24 cellular contexts compared by ENCODE assay signal in the genomic region with DNA sequence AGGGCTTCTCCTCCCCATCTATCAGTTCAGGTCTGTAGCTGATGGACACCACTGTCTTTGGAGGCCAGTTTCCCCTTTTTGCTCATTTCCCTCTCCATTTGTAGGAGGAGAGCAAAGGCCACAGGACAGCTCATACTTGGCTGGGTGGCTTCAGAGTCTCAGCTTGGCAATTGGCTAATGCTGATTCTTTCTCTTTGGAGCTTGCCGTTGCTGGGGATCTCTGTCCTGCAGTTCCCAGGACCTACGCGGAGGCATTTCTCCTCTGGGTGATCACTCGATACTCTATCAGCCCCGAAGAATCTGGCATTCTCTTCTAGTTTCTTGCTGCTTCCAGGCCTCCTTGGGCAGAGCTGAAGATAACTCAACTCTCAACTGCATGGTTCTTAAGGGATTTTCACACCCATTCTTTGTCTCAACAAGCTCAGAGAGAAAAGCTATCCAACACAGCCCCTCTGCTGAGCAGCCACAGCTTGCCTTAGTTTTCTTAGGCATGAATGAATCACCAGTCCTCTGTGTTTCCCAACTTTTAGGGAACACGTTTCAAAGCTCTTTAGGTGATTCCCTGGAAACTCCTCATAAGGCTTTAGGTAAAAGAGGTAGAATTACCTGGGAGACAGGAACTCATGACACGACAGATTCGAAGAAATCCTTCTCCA. TPM values are rescaled to one million over a fixed set of nuclear protein-coding genes. Genes with fewer than 3 reads are reported as not detected.
DNase-seq lines count a peak whose midpoint lies in the region; ATAC-seq, FAIRE-seq and TF ChIP-seq lines count a peak whose summit lies in the region.
"Had no signal": no experiment of that assay in that cellular context is flagged by ENCODE, and none has a peak within 500 bp of the region (broad histone marks: within the 10 kb centered on the region; RNA-seq: fewer than 3 reads in every experiment).

No MANE protein-coding gene starts in this region.

- H2AFZ ChIP-seq in keratinocyte (ENCODE audit: control insufficient read depth, low read length): peak overlapping the region; percentile 48

- H3K27me3 ChIP-seq in keratinocyte (ENCODE audit: control insufficient read depth, extremely low read depth, insufficient read depth, low read length) (no peaks in the 10 kb centered on the region), sigmoid colon (no peaks in the 10 kb centered on the region)
- H3K27me3 ChIP-seq in CD8-positive, alpha-beta memory T cell (ENCODE audit: insufficient read depth, low read length, poor library complexity, severe bottlenecking): no peaks in the 10 kb centered on the region
- H3K27me3 ChIP-seq: colonic mucosa, thyroid gland had no signal

- peak overlapping the region; percentile 74 for H3K27ac ChIP-seq in keratinocyte (ENCODE audit: control insufficient read depth, insufficient read depth, low read length)
- no peak overlapping the region for H3K27ac ChIP-seq in sigmoid colon
- H3K27ac ChIP-seq in CD8-positive, alpha-beta memory T cell (ENCODE audit: low read depth, low read length): no peak overlapping the region
- H3K27ac ChIP-seq: colonic mucosa, thyroid gland had no signal

- no peaks in the 10 kb centered on the region for H3K9me3 Mint-ChIP-seq in HFFc6
- H3K9me3 Mint-ChIP-seq in activated naive CD4-positive, alpha-beta T cell treated with anti-CD3 and anti-CD28 coated beads, Interleukin-2, amount 50 U/mL, for 72 hours: peaks cover 0 to 6% of the 10 kb centered on the region in 2 donors
- no peaks in the 10 kb centered on the region for H3K9me3 Mint-ChIP-seq in CD8-positive, alpha-beta memory T cell
- H3K9me3 Mint-ChIP-seq: activated CD4-positive, alpha-beta T cell treated with anti-CD3 and anti-CD28 coated beads, Interleukin-2, amount 10 ng/mL, durations not matched to agents 7 days and 5 days; activated T-helper 2 cell treated with anti-CD3 and anti-CD28 coated beads, Interferon-gamma antibody, Interleukin-2, Interleukin-4, amounts not matched to agents 10 μg/mL and 5 μg/mL and 100 μg/mL, durations not matched to agents 14 hours and 24 hours and 36 hours; brain; nephron; stimulated activated memory B cell treated with anti-CD40 and anti-IgM and Interleukin-4, amounts not matched to agents 10 μg/mL and 1 μg/mL and 100 μg/mL, for 72 hours had no signal

- POLR2A ChIA-PET in CD8-positive, alpha-beta memory T cell (lab: Charles Lee): no interaction called here

- intact Hi-C loops in sigmoid colon (cut with DNase I): no loop called here

- no peaks in the 10 kb centered on the region for H3K9me3 ChIP-seq in keratinocyte (ENCODE audit: control insufficient read depth, low read depth, low read length)
- H3K9me3 ChIP-seq in sigmoid colon: no peaks in the 10 kb centered on the region
- H3K9me3 ChIP-seq in CD8-positive, alpha-beta memory T cell (ENCODE audit: low read length): no peaks in the 10 kb centered on the region
- H3K9me3 ChIP-seq: colonic mucosa, HAP-1, thyroid gland had no signal

- ATAC-seq in activated naive CD4-positive, alpha-beta T cell treated with anti-CD3 and anti-CD28 coated beads, Interleukin-2, amount 50 U/mL, for 72 hours: no peak
- ATAC-seq: PC-3; stimulated activated memory B cell treated with anti-CD40 and anti-IgM and Interleukin-4, amounts not matched to agents 10 μg/mL and 1 μg/mL and 100 μg/mL, for 72 hours had no signal

- H3K36me3 ChIP-seq in keratinocyte (ENCODE audit: control insufficient read depth in 2 of 2, extremely low read depth in 1 of 2, insufficient read depth in 2 of 2, low read length in 2 of 2) (no peaks in the 10 kb centered on the region), sigmoid colon (no peaks in the 10 kb centered on the region)
- no peaks in the 10 kb centered on the region for H3K36me3 ChIP-seq in CD8-positive, alpha-beta memory T cell (ENCODE audit: insufficient read depth, low read length)
- H3K36me3 ChIP-seq: colonic mucosa, HAP-1, thyroid gland had no signal

- WGBS in sigmoid colon, 2 donors: 85 to 89% methylated on average over 8 of the region's 8 CpGs

- H3K4me1 ChIP-seq in keratinocyte (ENCODE audit: control insufficient read depth, extremely low read depth, insufficient read depth, low read length) (peaks cover 16% of the 10 kb centered on the region), sigmoid colon (no peaks in the 10 kb centered on the region)
- H3K4me1 ChIP-seq in CD8-positive, alpha-beta memory T cell (ENCODE audit: insufficient read depth, low read length): no peaks in the 10 kb centered on the region
- H3K4me1 ChIP-seq: colonic mucosa, HAP-1, thyroid gland had no signal

- peaks cover 9% of the 10 kb centered on the region; the same call in 1 of the 2 replicates for H3K4me1 Mint-ChIP-seq in HFFc6 (ENCODE audit: low read depth)
- no peaks in the 10 kb centered on the region for H3K4me1 Mint-ChIP-seq in CD8-positive, alpha-beta memory T cell
- H3K4me1 Mint-ChIP-seq: activated CD4-positive, alpha-beta T cell treated with anti-CD3 and anti-CD28 coated beads, Interleukin-2, amount 10 ng/mL, durations not matched to agents 7 days and 5 days; brain had no signal

- H3K9ac ChIP-seq in keratinocyte (ENCODE audit: control insufficient read depth, extremely low read depth, insufficient read depth, low read length): peak overlapping the region; percentile 45

- FAIRE-seq in keratinocyte (lab: Jason Lieb, UNC): peak; percentile 91
- FAIRE-seq in D721Med (lab: Jason Lieb, UNC): no peak
- FAIRE-seq: GM12892, islet of Langerhans had no signal

- TF ChIP-seq CTCF in HFFc6 (IDR thresholded peaks at IDR 0.05) (no peak), keratinocyte (optimal IDR thresholded peaks at IDR 0.05 in 1 of 3, IDR thresholded peaks at IDR 0.05 in 1 of 3, conservative IDR thresholded peaks at IDR 0.05 in 1 of 3; ENCODE audit: extremely low read depth in 1 of 3, insufficient read depth in 2 of 3, low read length in 3 of 3) (no peak), sigmoid colon (IDR thresholded peaks at IDR 0.05) (no peak), D721Med (IDR thresholded peaks at IDR 0.05; ENCODE audit: insufficient read depth, missing control alignments) (no peak)

- no peaks in the 10 kb centered on the region for H3K9me1 ChIP-seq in keratinocyte (ENCODE audit: control insufficient read depth, extremely low read depth, insufficient read depth, low read length)

- peaks cover 9% of the 10 kb centered on the region for H3K27me3 Mint-ChIP-seq in HFFc6 (ENCODE audit: insufficient read depth)
- H3K27me3 Mint-ChIP-seq in CD8-positive, alpha-beta memory T cell: peaks cover 5 to 9% of the 10 kb centered on the region in 2 donors
- H3K27me3 Mint-ChIP-seq: stimulated activated memory B cell treated with anti-CD40 and anti-IgM and Interleukin-4, amounts not matched to agents 10 μg/mL and 1 μg/mL and 100 μg/mL, for 72 hours had no signal

- no peak for TF ChIP-seq POLR2A in sigmoid colon (IDR thresholded peaks at IDR 0.05)

- peak overlapping the region in 2 of 3 experiments; percentile 6 to 7 for H3K4me3 ChIP-seq in keratinocyte (ENCODE audit: control insufficient read depth in 2 of 3, extremely low read depth in 1 of 3, insufficient read depth in 2 of 3, low read depth in 1 of 3, low read length in 3 of 3)
- H3K4me3 ChIP-seq in sigmoid colon: no peak overlapping the region
- H3K4me3 ChIP-seq in CD8-positive, alpha-beta memory T cell (ENCODE audit: low read length): no peak overlapping the region
- H3K4me3 ChIP-seq: colonic mucosa, HAP-1, thyroid gland had no signal

- no peak overlapping the region for H3K27ac Mint-ChIP-seq in HFFc6
- H3K27ac Mint-ChIP-seq in activated naive CD4-positive, alpha-beta T cell treated with anti-CD3 and anti-CD28 coated beads, Interleukin-2, amount 50 U/mL, for 72 hours: no peak overlapping the region
- H3K27ac Mint-ChIP-seq in CD8-positive, alpha-beta memory T cell: no peak overlapping the region
- H3K27ac Mint-ChIP-seq: activated CD4-positive, alpha-beta T cell treated with anti-CD3 and anti-CD28 coated beads, Interleukin-2, amount 10 ng/mL, durations not matched to agents 7 days and 5 days; activated T-helper 2 cell treated with anti-CD3 and anti-CD28 coated beads, Interferon-gamma antibody, Interleukin-2, Interleukin-4, amounts not matched to agents 10 μg/mL and 5 μg/mL and 100 μg/mL, durations not matched to agents 14 hours and 24 hours and 36 hours; nephron; stimulated activated memory B cell treated with anti-CD40 and anti-IgM and Interleukin-4, amounts not matched to agents 10 μg/mL and 1 μg/mL and 100 μg/mL, for 72 hours had no signal

- H3K36me3 Mint-ChIP-seq in HFFc6 (ENCODE audit: low read depth): no peaks in the 10 kb centered on the region
- peaks cover 0 to 6% of the 10 kb centered on the region in 2 donors for H3K36me3 Mint-ChIP-seq in activated naive CD4-positive, alpha-beta T cell treated with anti-CD3 and anti-CD28 coated beads, Interleukin-2, amount 50 U/mL, for 72 hours
- no peaks in the 10 kb centered on the region for H3K36me3 Mint-ChIP-seq in CD8-positive, alpha-beta memory T cell
- H3K36me3 Mint-ChIP-seq: brain; stimulated activated memory B cell treated with anti-CD40 and anti-IgM and Interleukin-4, amounts not matched to agents 10 μg/mL and 1 μg/mL and 100 μg/mL, for 72 hours had no signal

- no peak for TF ChIP-seq EP300 in sigmoid colon (IDR thresholded peaks at IDR 0.05)

- no peaks in the 10 kb centered on the region for H3K79me2 ChIP-seq in keratinocyte (ENCODE audit: control insufficient read depth, insufficient read depth, low read length)

- H4K20me1 ChIP-seq in keratinocyte (ENCODE audit: control insufficient read depth, extremely low read depth, insufficient read depth, low read length): no peaks in the 10 kb centered on the region

- H3K4me3 Mint-ChIP-seq in HFFc6: no peak overlapping the region
- H3K4me3 Mint-ChIP-seq in CD8-positive, alpha-beta memory T cell: no peak overlapping the region
- H3K4me3 Mint-ChIP-seq: activated CD4-positive, alpha-beta T cell treated with anti-CD3 and anti-CD28 coated beads, Interleukin-2, amount 10 ng/mL, durations not matched to agents 7 days and 5 days; brain; nephron; stimulated activated memory B cell treated with anti-CD40 and anti-IgM and Interleukin-4, amounts not matched to agents 10 μg/mL and 1 μg/mL and 100 μg/mL, for 72 hours had no signal

- dilution Hi-C loops in keratinocyte (cut with MboI; ENCODE audit: extremely low pct_ligation_motif_present, low sequenced_read_pairs): loop anchor here (5.0 kb wide), 1 partner anchor 45 kb away; no protein-coding TSS in a partner anchor

- peak overlapping the region; percentile 63 for H3K4me2 ChIP-seq in keratinocyte (ENCODE audit: control insufficient read depth, extremely low read depth, insufficient read depth, low read depth, low read length)

- peak; percentile 18 for DNase-seq in HFFc6
- peak; percentile 21 for DNase-seq in amniotic epithelial cell (ENCODE audit: low read depth)
- no peak for DNase-seq in keratinocyte (ENCODE audit: low read depth, low spot score)
- DNase-seq in sigmoid colon: peak; percentile 33
- DNase-seq in D721Med (ENCODE audit: insufficient read length, low spot score): no peak
- no peak for DNase-seq in NCI-H1092 treated with DMSO at 0.1 percent for 48 hours (lab: John Stamatoyannopoulos, UW)
- DNase-seq in activated naive CD4-positive, alpha-beta T cell treated with anti-CD3 and anti-CD28 coated beads, Interleukin-2, amount 50 U/mL, for 72 hours (ENCODE audit: low spot score in 2 of 2): no peak
- DNase-seq in CD8-positive, alpha-beta memory T cell: no peak
- DNase-seq: activated CD4-positive, alpha-beta T cell treated with anti-CD3 and anti-CD28 coated beads, Interleukin-2, amount 10 ng/mL, durations not matched to agents 7 days and 5 days; colonic mucosa; DMS79 treated with DMSO at 0.1 percent for 48 hours; NCI-H2227 treated with DMSO at 0.1 percent for 48 hours; NCI-H774; PC-3; stimulated activated CD4-positive, alpha-beta T cell treated with anti-CD3 and anti-CD28 coated beads, Interleukin-1b, Interleukin-23, amount 100 ng/mL, for 48 hours; thyroid gland had no signal

- CTCF ChIA-PET in CD8-positive, alpha-beta memory T cell (lab: Charles Lee): interaction anchor here (1.0 to 1.3 kb wide), 2 partner anchors 9 to 57 kb away, joined by 3 to 4 read pairs; no protein-coding TSS in a partner anchor

RNA-seq across cellular contexts. Expression of gene SSR1, which starts 19.2 kb away (rescaled TPM):
- 100 to 1,000 TPM; 279 to 334 (median 307) TPM for total RNA-seq in HFFc6 (2021; fragmentation: NEBNext Ultra II Directional; extraction: Animal tissue kit (Norgen Biotek cat#: 25700))
- polyA plus RNA-seq in keratinocyte (88.1 to 188 TPM (median 149 TPM) in 3 replicates), sigmoid colon (10 to 100 TPM; 10.8 to 55.1 (median 24.3) TPM)
- 211 TPM for polyA plus RNA-seq in keratinocyte (2011; ENCODE audit: low read depth)
- polyA plus RNA-seq in keratinocyte (2011; cell fraction: cytosol; rRNA removed): 109 and 168 TPM in 2 replicates
- 89.0 and 135 TPM in 2 replicates for polyA plus RNA-seq in keratinocyte (2011; cell fraction: nucleus; rRNA removed)
- 54.9 and 119 TPM in 2 replicates for polyA plus RNA-seq in keratinocyte (2012; ENCODE audit: low replicate concordance)
- polyA minus RNA-seq in keratinocyte: 45.5 to 159 TPM (median 106 TPM) in 3 replicates
- polyA minus RNA-seq in keratinocyte (2011; cell fraction: cytosol; rRNA and poly(A)+ RNA removed): 59.5 TPM
- 41.7 and 97.0 TPM in 2 replicates for polyA minus RNA-seq in keratinocyte (2011; cell fraction: nucleus; rRNA and poly(A)+ RNA removed)
- 10 to 100 TPM; 24.1 to 53.9 (median 33.3) TPM for total RNA-seq in sigmoid colon
- 100 to 1,000 TPM; 103 to 122 TPM for total RNA-seq in activated naive CD4-positive, alpha-beta T cell treated with anti-CD3 and anti-CD28 coated beads, Interleukin-2, amount 50 U/mL, for 72 hours
- 100 to 1,000 TPM; 153 to 165 TPM for total RNA-seq in CD8-positive, alpha-beta memory T cell
- 178 TPM for polyA plus RNA-seq in CD8-positive, alpha-beta memory T cell

RNA-seq across cellular contexts. Expression of gene CAGE1, which starts 57.3 kb away (rescaled TPM):
- under 1 TPM in 1 of 6 experiments, not detected in 5; 0.22 TPM for total RNA-seq in HFFc6 (2021; fragmentation: NEBNext Ultra II Directional; extraction: Animal tissue kit (Norgen Biotek cat#: 25700))
- 0.03 to 0.04 TPM (median 0.03 TPM) in 3 replicates for polyA plus RNA-seq in keratinocyte
- not detected for polyA plus RNA-seq in keratinocyte (2011; ENCODE audit: low read depth)
- not detected in 2 replicates for polyA plus RNA-seq in keratinocyte (2011; cell fraction: cytosol; rRNA removed)
- 0.08 TPM in 1 of 2 replicates, not detected in the other for polyA plus RNA-seq in keratinocyte (2011; cell fraction: nucleus; rRNA removed)
- polyA plus RNA-seq in keratinocyte (2012; ENCODE audit: low replicate concordance): 0.05 TPM in 1 of 2 replicates, not detected in the other
- polyA minus RNA-seq in keratinocyte: not detected in 3 replicates
- not detected for polyA minus RNA-seq in keratinocyte (2011; cell fraction: cytosol; rRNA and poly(A)+ RNA removed)
- 0.21 TPM in 1 of 2 replicates, not detected in the other for polyA minus RNA-seq in keratinocyte (2011; cell fraction: nucleus; rRNA and poly(A)+ RNA removed)
- not detected for total RNA-seq in sigmoid colon
- polyA plus RNA-seq in sigmoid colon: under 1 TPM in 1 of 3 donors, not detected in 2; 0.04 TPM
- total RNA-seq in activated naive CD4-positive, alpha-beta T cell treated with anti-CD3 and anti-CD28 coated beads, Interleukin-2, amount 50 U/mL, for 72 hours: under 1 TPM in 1 of 2 donors, not detected in 1; 0.30 TPM
- total RNA-seq in CD8-positive, alpha-beta memory T cell: under 1 TPM in 1 of 2 experiments, not detected in 1; 0.18 TPM
- polyA plus RNA-seq in CD8-positive, alpha-beta memory T cell: not detected
- total RNA-seq: colonic mucosa, skeletal muscle tissue had no signal

RNA-seq across cellular contexts. Expression of gene RIOK1, which starts 57.4 kb away (rescaled TPM):
- 10 to 100 TPM; 16.6 to 19.5 (median 17.8) TPM for total RNA-seq in HFFc6 (2021; fragmentation: NEBNext Ultra II Directional; extraction: Animal tissue kit (Norgen Biotek cat#: 25700))
- polyA plus RNA-seq in keratinocyte (10.6 to 11.7 TPM (median 11.5 TPM) in 3 replicates), sigmoid colon (10 to 100 TPM; 10.2 to 16.0 (median 11.6) TPM)
- polyA plus RNA-seq in keratinocyte (2011; ENCODE audit: low read depth): 38.6 TPM
- 8.8 and 12.8 TPM in 2 replicates for polyA plus RNA-seq in keratinocyte (2011; cell fraction: cytosol; rRNA removed)
- polyA plus RNA-seq in keratinocyte (2011; cell fraction: nucleus; rRNA removed): 22.2 and 25.5 TPM in 2 replicates
- 16.7 and 17.2 TPM in 2 replicates for polyA plus RNA-seq in keratinocyte (2012; ENCODE audit: low replicate concordance)
- polyA minus RNA-seq in keratinocyte: 6.9 to 21.4 TPM (median 12.7 TPM) in 3 replicates
- 4.0 TPM for polyA minus RNA-seq in keratinocyte (2011; cell fraction: cytosol; rRNA and poly(A)+ RNA removed)
- 9.6 and 12.5 TPM in 2 replicates for polyA minus RNA-seq in keratinocyte (2011; cell fraction: nucleus; rRNA and poly(A)+ RNA removed)
- 10 to 100 TPM; 14.7 to 16.9 (median 15.9) TPM for total RNA-seq in sigmoid colon
- total RNA-seq in activated naive CD4-positive, alpha-beta T cell treated with anti-CD3 and anti-CD28 coated beads, Interleukin-2, amount 50 U/mL, for 72 hours: 10 to 100 TPM; 35.8 to 36.5 TPM
- 10 to 100 TPM; 59.4 to 63.8 TPM for total RNA-seq in CD8-positive, alpha-beta memory T cell
- polyA plus RNA-seq in CD8-positive, alpha-beta memory T cell: 23.7 TPM

Comparison
In these comparisons a context has a peak if more than half of its experiments do, and no peak if none do; other contexts are left out.
1. DNase-seq: peak in HFFc6 (single experiment), amniotic epithelial cell (single experiment) and sigmoid colon (single experiment); none in keratinocyte (single experiment), D721Med (single experiment), NCI-H1092 treated with DMSO at 0.1 percent for 48 hours (single experiment), activated naive CD4-positive, alpha-beta T cell treated with anti-CD3 and anti-CD28 coated beads, Interleukin-2, amount 50 U/mL, for 72 hours (0 of 2) and CD8-positive, alpha-beta memory T cell (0 of 5).
2. H3K4me3 ChIP-seq: peak in keratinocyte (2 of 3); none in sigmoid colon (0 of 4) and CD8-positive, alpha-beta memory T cell (single experiment).